In genomic region chr1:68984289-68984688, GRCh38 we compare ENCODE assay signal across 6 cellular contexts.
"Had no signal": no experiment of that assay in that cellular context is flagged by ENCODE, and none has a peak within 500 bp of the region (broad histone marks: within the 10 kb centered on the region; RNA-seq: fewer than 3 reads in every experiment).

No MANE protein-coding gene starts in this region.

- DNase-seq: GM23248, GOT3, H7, H9, HCEC 1CT, HFFc6 had no signal
